In genomic region chr3:47337656-47338055, GRCh38 we compare ENCODE assay signal across 26 cellular contexts. TPM values are rescaled to one million over a fixed set of nuclear protein-coding genes. Genes with fewer than 3 reads are reported as not detected.
"Had no signal": no experiment of that assay in that cellular context is flagged by ENCODE, and none has a peak within 500 bp of the region (broad histone marks: within the 10 kb centered on the region; RNA-seq: fewer than 3 reads in every experiment).

No MANE protein-coding gene starts in this region.

- H3K27ac ChIP-seq: ascending aorta, cardiac muscle cell, coronary artery, foreskin keratinocyte, heart left ventricle, left ventricle myocardium inferior, spleen, thyroid gland, upper lobe of right lung had no signal

- H3K27me3 Mint-ChIP-seq: activated naive CD8-positive, alpha-beta T cell treated with anti-CD3 and anti-CD28 coated beads for 36 hours; brain; effector memory CD8-positive, alpha-beta T cell; natural killer cell treated with Interleukin-12 subunit alpha and Interleukin-12 subunit beta and Interleukin-15 and Interleukin-18, amount 100 ng/mL, for 72 hours had no signal

- H3K9me3 ChIP-seq: ascending aorta, heart left ventricle, left ventricle myocardium inferior, spleen, thyroid gland, upper lobe of right lung had no signal

- H3K27ac Mint-ChIP-seq: activated T-cell treated with anti-CD3 and anti-CD28 coated beads, Interleukin-2, amount 50 U/mL, for 72 hours; natural killer cell treated with Interleukin-12 subunit alpha and Interleukin-12 subunit beta and Interleukin-15 and Interleukin-18, amount 100 ng/mL, for 72 hours had no signal

- H3K9me3 Mint-ChIP-seq: activated naive CD8-positive, alpha-beta T cell treated with anti-CD3 and anti-CD28 coated beads for 36 hours; activated T-cell treated with anti-CD3 and anti-CD28 coated beads, Interleukin-2, amount 50 U/mL, for 72 hours; brain; effector memory CD8-positive, alpha-beta T cell; natural killer cell treated with Interleukin-12 subunit alpha and Interleukin-12 subunit beta and Interleukin-15 and Interleukin-18, amount 100 ng/mL, for 72 hours had no signal

- H3K4me1 ChIP-seq: ascending aorta, foreskin keratinocyte, heart left ventricle, left ventricle myocardium inferior, spleen, thyroid gland, upper lobe of right lung had no signal

- H3K4me1 Mint-ChIP-seq: activated naive CD8-positive, alpha-beta T cell treated with anti-CD3 and anti-CD28 coated beads for 36 hours; brain had no signal

- ATAC-seq: activated T-cell treated with anti-CD3 and anti-CD28 coated beads, Interleukin-2, amount 50 U/mL, for 72 hours; effector memory CD8-positive, alpha-beta T cell; esophagus mucosa; foreskin keratinocyte; heart left ventricle; natural killer cell treated with Interleukin-12 subunit alpha and Interleukin-12 subunit beta and Interleukin-15 and Interleukin-18, amount 100 ng/mL, for 72 hours; right cardiac atrium; upper lobe of right lung had no signal

- H3K4me3 ChIP-seq: ascending aorta, cardiac muscle cell, coronary artery, heart left ventricle, left ventricle myocardium inferior, lung, spleen, thyroid gland, upper lobe of right lung had no signal

- H3K27me3 ChIP-seq: ascending aorta, cardiac muscle cell, foreskin keratinocyte, heart left ventricle, spleen, thyroid gland, upper lobe of right lung had no signal

- H3K4me3 Mint-ChIP-seq: activated naive CD8-positive, alpha-beta T cell treated with anti-CD3 and anti-CD28 coated beads for 36 hours; activated T-cell treated with anti-CD3 and anti-CD28 coated beads, Interleukin-2, amount 50 U/mL, for 72 hours; brain; effector memory CD8-positive, alpha-beta T cell; natural killer cell treated with Interleukin-12 subunit alpha and Interleukin-12 subunit beta and Interleukin-15 and Interleukin-18, amount 100 ng/mL, for 72 hours had no signal

- DNase-seq: activated CD4-positive, alpha-beta T cell treated with anti-CD3 and anti-CD28 coated beads for 1 hour; activated CD4-positive, alpha-beta T cell treated with anti-CD3 and anti-CD28 coated beads, Interleukin-2, amount 50 U/mL, for 1 hour; activated effector memory CD4-positive, alpha-beta T cell treated with Interleukin-2 at 50 U/mL for 16 hours; activated naive CD4-positive, alpha-beta T cell treated with Interleukin-2 at 50 U/mL for 16 hours; activated naive CD8-positive, alpha-beta T cell treated with anti-CD3 and anti-CD28 coated beads for 36 hours; activated T-cell treated with anti-CD3 and anti-CD28 coated beads for 4 hours; activated T-cell treated with anti-CD3 and anti-CD28 coated beads, Interleukin-2, amount 50 U/mL, for 72 hours; effector memory CD8-positive, alpha-beta T cell; foreskin keratinocyte; heart left ventricle; left ventricle myocardium inferior; mesendoderm; posterior cingulate gyrus; right cardiac atrium; spleen; stimulated activated naive CD4-positive, alpha-beta T cell treated with Interleukin-2 at 50 U/mL for 16 hours; T-helper 1 cell; thyroid gland; upper lobe of right lung had no signal

RNA-seq across cellular contexts. Expression of gene KIF9, which starts 55.1 kb away (rescaled TPM):
- total RNA-seq: ascending aorta had no signal
